In the genomic region with DNA sequence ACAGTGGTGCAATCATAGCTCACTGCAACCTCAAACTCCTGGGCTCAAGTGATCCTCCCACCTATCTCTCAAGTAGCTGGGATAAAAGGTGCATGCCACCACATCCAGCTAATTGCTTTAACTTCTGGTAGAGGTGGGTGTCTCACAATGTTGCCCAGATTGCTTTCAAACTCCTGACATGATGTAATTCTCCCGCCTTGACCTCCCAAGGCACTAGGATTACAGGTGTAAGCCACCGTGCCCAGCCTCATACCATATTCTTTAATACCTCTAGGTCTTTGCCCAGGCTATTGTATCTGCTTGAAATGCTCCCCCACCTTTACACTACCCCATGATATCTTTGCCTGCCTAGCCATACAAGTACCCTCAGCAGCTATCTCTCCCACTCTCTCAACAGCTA, we compare ENCODE assay signal across 25 cellular contexts. TPM values are rescaled to one million over a fixed set of nuclear protein-coding genes. Genes with fewer than 3 reads are reported as not detected.
"Had no signal": no experiment of that assay in that cellular context is flagged by ENCODE, and none has a peak within 500 bp of the region (broad histone marks: within the 10 kb centered on the region; RNA-seq: fewer than 3 reads in every experiment).

No MANE protein-coding gene starts in this region.

- H3K4me3 Mint-ChIP-seq: activated CD4-positive, alpha-beta T cell treated with anti-CD3 and anti-CD28 coated beads, Interleukin-2, amount 10 ng/mL, durations not matched to agents 24 days and 14 days; activated naive CD4-positive, alpha-beta T cell treated with anti-CD3 and anti-CD28 coated beads, Interleukin-2, amount 50 U/mL, for 24 hours; activated T-cell treated with anti-CD3 and anti-CD28 coated beads, Interleukin-2, amount 50 U/mL, for 72 hours; brain; T-helper 2 cell treated with Interferon-gamma antibody and Interleukin-4, amounts not matched to agents 5 μg/mL and 100 μg/mL, for 36 hours had no signal

- ATAC-seq: activated T-cell treated with anti-CD3 and anti-CD28 coated beads, Interleukin-2, amount 50 U/mL, for 72 hours; Right ventricle myocardium inferior had no signal

- H3K27me3 ChIP-seq: cardiac muscle cell had no signal

- H3K9me3 Mint-ChIP-seq: activated CD4-positive, alpha-beta T cell treated with anti-CD3 and anti-CD28 coated beads, Interleukin-2, amount 10 ng/mL, durations not matched to agents 24 days and 14 days; activated naive CD4-positive, alpha-beta T cell treated with anti-CD3 and anti-CD28 coated beads, Interleukin-2, amount 50 U/mL, for 24 hours; activated T-cell treated with anti-CD3 and anti-CD28 coated beads, Interleukin-2, amount 50 U/mL, for 72 hours; brain; T-helper 2 cell treated with Interferon-gamma antibody and Interleukin-4, amounts not matched to agents 5 μg/mL and 100 μg/mL, for 36 hours had no signal

- H3K27ac ChIP-seq: cardiac muscle cell, KMS-11 had no signal

- H3K4me3 ChIP-seq: cardiac muscle cell had no signal

- H3K27ac Mint-ChIP-seq: activated CD4-positive, alpha-beta T cell treated with anti-CD3 and anti-CD28 coated beads, Interleukin-2, amount 10 ng/mL, durations not matched to agents 24 days and 14 days; activated T-cell treated with anti-CD3 and anti-CD28 coated beads, Interleukin-2, amount 50 U/mL, for 72 hours; T-helper 2 cell treated with Interferon-gamma antibody and Interleukin-4, amounts not matched to agents 5 μg/mL and 100 μg/mL, for 36 hours had no signal

- DNase-seq: activated CD4-positive, alpha-beta T cell treated with anti-CD3 and anti-CD28 coated beads, Interleukin-2, amount 10 ng/mL, durations not matched to agents 24 days and 14 days; activated CD4-positive, alpha-beta T cell treated with anti-CD3 and anti-CD28 coated beads, Interleukin-2, amount 50 U/mL, for 48 hours; activated CD4-positive, CD25-positive, alpha-beta regulatory T cell treated with anti-CD3 and anti-CD28 coated beads, Interleukin-2, amount 50 U/mL, for 72 hours; activated naive CD4-positive, alpha-beta T cell; activated T-cell treated with anti-CD3 and anti-CD28 coated beads, Interleukin-2, amount 50 U/mL, for 72 hours; amygdala; cerebellar nuclear complex; NCI-H1092; NCI-H1417; NCI-H1930; NCI-H345; NCI-H510A; NCI-H526 treated with DMSO at 0.1 percent for 48 hours; NCI-H82; SK-N-SH; T-helper 1 cell had no signal

- H3K9me3 ChIP-seq: SK-N-SH had no signal

- H3K36me3 ChIP-seq: cardiac muscle cell had no signal

- H3K27me3 Mint-ChIP-seq: activated CD4-positive, alpha-beta T cell treated with anti-CD3 and anti-CD28 coated beads, Interleukin-2, amount 10 ng/mL, durations not matched to agents 24 days and 14 days; activated naive CD4-positive, alpha-beta T cell treated with anti-CD3 and anti-CD28 coated beads, Interleukin-2, amount 50 U/mL, for 24 hours; brain had no signal

RNA-seq across cellular contexts. Expression of gene INHBC, which starts 15.1 kb away (rescaled TPM):
- total RNA-seq: activated CD4-positive, alpha-beta T cell treated with anti-CD3 and anti-CD28 coated beads, Interleukin-2, amount 10 ng/mL, durations not matched to agents 24 days and 14 days; activated T-cell treated with anti-CD3 and anti-CD28 coated beads, Interleukin-2, amount 50 U/mL, for 72 hours; astrocyte; MCF 10A; Right ventricle myocardium inferior; RPMI7951 had no signal
- polyA plus RNA-seq: cardiac muscle cell had no signal

RNA-seq across cellular contexts. Expression of gene INHBE, which starts 35.6 kb away (rescaled TPM):
- total RNA-seq: Right ventricle myocardium inferior had no signal

RNA-seq across cellular contexts. Expression of gene GLI1, which starts 40.1 kb away (rescaled TPM):
- total RNA-seq: MCF 10A had no signal
